13 cellular contexts compared by ENCODE assay signal in genomic region chr10:85916999-85917573, GRCh38.
DNase-seq lines count a peak whose midpoint lies in the region; ATAC-seq and TF ChIP-seq lines count a peak whose summit lies in the region.
"Had no signal": no experiment of that assay in that cellular context is flagged by ENCODE, and none has a peak within 500 bp of the region (broad histone marks: within the 10 kb centered on the region; RNA-seq: fewer than 3 reads in every experiment).

No MANE protein-coding gene starts in this region.

- TF ChIP-seq POLR2A in testis (IDR thresholded peaks at IDR 0.05) = no peak

- intact Hi-C loops in testis (cut with DNase I; ENCODE audit: low total_unique reads) = no loop called here

- H3K27ac ChIP-seq in testis = no peak overlapping the region
- H3K27ac ChIP-seq: SJSA1 had no signal

- no peaks in the 10 kb centered on the region for H3K36me3 ChIP-seq in testis (ENCODE audit: low read depth, missing control alignments)
- H3K36me3 ChIP-seq: SJSA1 had no signal

- H3K9me3 ChIP-seq in testis = no peaks in the 10 kb centered on the region
- H3K9me3 ChIP-seq: SJSA1 had no signal

- WGBS in testis, 2 donors = 44 to 58% methylated on average over 2 of the region's 2 CpGs

- DNase-seq in DMS153 (lab: John Stamatoyannopoulos, UW) (peak; percentile 92), NCI-H1417 (lab: John Stamatoyannopoulos, UW) (peak in 2 of 3 experiments; percentile 58 to 92), NCI-H2227 treated with DMSO at 0.1 percent for 48 hours (lab: John Stamatoyannopoulos, UW) (peak; percentile 22), cerebellar cortex (ENCODE audit: low spot score) (peak; percentile 88), testis (no peak)
- DNase-seq in stimulated activated CD4-positive, alpha-beta T cell treated with anti-CD3 and anti-CD28 coated beads, Interleukin-4, amount 100 ng/mL, for 24 hours = no peak
- DNase-seq: activated CD8-positive, alpha-beta T cell treated with anti-CD3 and anti-CD28 coated beads for 36 hours; activated effector memory CD4-positive, alpha-beta T cell treated with anti-CD3 and anti-CD28 coated beads, Interleukin-2, amount 50 U/mL, for 16 hours had no signal

- ATAC-seq in HG03565 (IDR thresholded peaks at IDR 0.05; ENCODE audit: unreplicated experiment) (no peak), HG02571 (IDR thresholded peaks at IDR 0.05; ENCODE audit: unreplicated experiment) (no peak)
- ATAC-seq: activated CD8-positive, alpha-beta T cell treated with anti-CD3 and anti-CD28 coated beads for 36 hours; natural killer cell treated with Interleukin-12 subunit alpha and Interleukin-12 subunit beta and Interleukin-15 and Interleukin-18, amount 100 ng/mL, for 72 hours had no signal

- H3K4me1 ChIP-seq in testis = peaks cover 8% of the 10 kb centered on the region
- H3K4me1 ChIP-seq: SJSA1 had no signal

- H3K4me3 ChIP-seq in testis = no peak overlapping the region
- H3K4me3 ChIP-seq: dorsolateral prefrontal cortex, SJSA1 had no signal

- no peak for TF ChIP-seq CTCF in testis (IDR thresholded peaks at IDR 0.05)

- H3K27me3 ChIP-seq in testis = no peaks in the 10 kb centered on the region
- H3K27me3 ChIP-seq: dorsolateral prefrontal cortex, SJSA1 had no signal

Comparison
In these comparisons a context has a peak if more than half of its experiments do, and no peak if none do; other contexts are left out.
1. DNase-seq: peak in DMS153 (single experiment), NCI-H1417 (2 of 3), NCI-H2227 treated with DMSO at 0.1 percent for 48 hours (single experiment) and cerebellar cortex (single experiment); none in stimulated activated CD4-positive, alpha-beta T cell treated with anti-CD3 and anti-CD28 coated beads, Interleukin-4, amount 100 ng/mL, for 24 hours (single experiment) and testis (single experiment).